In the genomic region with DNA sequence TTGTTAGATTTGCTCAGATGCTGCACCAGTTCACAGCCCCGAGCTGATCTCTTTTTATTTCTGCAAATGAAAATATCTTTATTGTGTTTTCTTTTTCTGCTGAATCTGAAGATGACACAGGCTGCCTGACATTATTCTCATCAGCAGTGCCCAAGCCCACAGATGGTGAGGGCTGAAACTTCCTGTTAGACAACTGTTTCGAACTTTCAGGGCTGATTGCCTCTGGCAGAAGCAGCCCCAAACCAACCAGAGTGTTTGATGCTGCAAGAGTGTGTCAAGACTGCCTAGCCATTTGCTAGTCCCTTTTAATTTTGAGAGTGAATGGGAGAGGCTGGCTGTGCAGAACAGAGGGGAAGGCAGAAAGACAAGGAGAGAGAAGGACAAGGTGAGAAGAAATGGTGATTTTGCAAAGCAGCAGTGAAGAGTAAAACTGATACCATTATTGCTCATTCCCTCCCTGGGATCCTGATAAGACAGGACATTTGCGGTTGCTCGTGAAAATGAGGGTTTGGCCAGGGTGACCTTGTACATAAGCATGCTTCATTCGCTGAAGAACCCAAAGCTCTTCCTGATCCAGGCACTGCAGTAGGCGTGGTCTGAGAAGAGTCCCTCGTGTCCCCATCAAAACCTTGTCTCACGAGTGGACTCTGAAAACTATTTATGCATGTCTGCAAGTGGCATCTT, we compare ENCODE assay signal across 18 cellular contexts.
"Had no signal": no experiment of that assay in that cellular context is flagged by ENCODE, and none has a peak within 500 bp of the region (broad histone marks: within the 10 kb centered on the region; RNA-seq: fewer than 3 reads in every experiment).

No MANE protein-coding gene starts in this region.

- H3K9me3 ChIP-seq: left ventricle myocardium inferior, transverse colon had no signal

- DNase-seq: activated CD4-positive, alpha-beta T cell treated with anti-CD3 and anti-CD28 coated beads, Interleukin-2, amount 10 ng/mL, durations not matched to agents 7 days and 5 days; activated CD8-positive, alpha-beta memory T cell treated with anti-CD3 and anti-CD28 coated beads, Interleukin-2, amount 50 U/mL, for 48 hours; activated naive CD8-positive, alpha-beta T cell treated with anti-CD3 and anti-CD28 coated beads, Interleukin-2, amount 10 ng/mL, durations not matched to agents 7 days and 5 days; activated T-cell treated with anti-CD3 and anti-CD28 coated beads, Interleukin-2, amount 50 U/mL, for 72 hours; effector CD8-positive, alpha-beta T cell; foreskin keratinocyte; glutamatergic neuron; hypothalamus; kidney; left ventricle myocardium inferior; naive thymus-derived CD8-positive, alpha-beta T cell; posterior cingulate gyrus; retina; stimulated activated CD4-positive, alpha-beta T cell treated with anti-CD3 and anti-CD28 coated beads, Interleukin-15, amount 100 ng/mL, for 24 hours; stimulated activated CD4-positive, alpha-beta T cell treated with anti-CD3 and anti-CD28 coated beads, Interleukin-4, amount 100 ng/mL, for 24 hours; stimulated activated naive CD4-positive, alpha-beta T cell treated with Interleukin-2 at 50 U/mL for 16 hours; transverse colon had no signal

- H3K27me3 ChIP-seq: foreskin keratinocyte, transverse colon had no signal

- H3K4me3 ChIP-seq: left ventricle myocardium inferior, skin epidermis, transverse colon had no signal

- H3K4me1 ChIP-seq: foreskin keratinocyte, left ventricle myocardium inferior had no signal

- ATAC-seq: activated T-cell treated with anti-CD3 and anti-CD28 coated beads, Interleukin-2, amount 50 U/mL, for 72 hours; foreskin keratinocyte; naive thymus-derived CD8-positive, alpha-beta T cell had no signal

- FAIRE-seq: kidney had no signal

- H3K36me3 ChIP-seq: left ventricle myocardium inferior, transverse colon had no signal

- H3K27ac ChIP-seq: foreskin keratinocyte, left ventricle myocardium inferior, skin epidermis had no signal
